15 cellular contexts compared by ENCODE assay signal in the genomic region with DNA sequence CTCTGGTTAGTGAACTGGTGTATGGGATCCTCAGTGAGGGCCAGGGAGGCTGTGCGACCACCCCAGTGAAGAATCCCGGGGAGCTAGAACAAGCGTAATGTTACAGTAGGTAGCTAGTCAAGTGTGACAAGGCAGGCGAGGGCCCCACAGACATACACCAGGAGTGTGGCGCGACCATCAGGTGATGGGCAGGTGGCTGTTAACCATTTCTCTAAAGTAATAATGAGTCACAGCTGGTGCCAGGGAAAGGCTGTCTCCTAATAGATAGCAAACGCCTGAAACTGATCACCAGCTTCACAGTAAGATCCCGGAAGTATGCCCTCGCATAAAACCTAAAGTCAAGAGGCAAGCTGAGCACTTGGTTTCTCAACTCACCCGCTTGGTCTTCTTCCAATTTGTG. TPM values are rescaled to one million over a fixed set of nuclear protein-coding genes. Genes with fewer than 3 reads are reported as not detected.
A peak's percentile ranks its signal among the peaks of the same experiment; 100 is the strongest.
DNase-seq lines count a peak whose midpoint lies in the region; ATAC-seq, FAIRE-seq and TF ChIP-seq lines count a peak whose summit lies in the region.
"Had no signal": no experiment of that assay in that cellular context is flagged by ENCODE, and none has a peak within 500 bp of the region (broad histone marks: within the 10 kb centered on the region; RNA-seq: fewer than 3 reads in every experiment).

No MANE protein-coding gene starts in this region.

- H3K36me3 Mint-ChIP-seq in dendritic cell treated with granulocyte-macrophage colony-stimulating factor and Interleukin-4, amounts not matched to agents 40 ng/mL and 50 ng/mL, for 4 days (ENCODE audit: low read depth) = no peaks in the 10 kb centered on the region

- no peak overlapping the region for H3K4me3 Mint-ChIP-seq in dendritic cell treated with granulocyte-macrophage colony-stimulating factor and Interleukin-4, amounts not matched to agents 40 ng/mL and 50 ng/mL, for 4 days
- H3K4me3 Mint-ChIP-seq: activated T-cell treated with anti-CD3 and anti-CD28 coated beads, Interleukin-2, amount 50 U/mL, for 72 hours; stimulated activated naive CD8-positive, alpha-beta T cell treated with anti-CD3 and anti-CD28 coated beads, Interleukin-15, Interleukin-2, amounts not matched to agents 100 ng/mL and 50 ng/mL, for 24 hours had no signal

- TF ChIP-seq CTCF in heart left ventricle (IDR thresholded peaks at IDR 0.05) = no peak
- TF ChIP-seq CTCF in thyroid gland (IDR thresholded peaks at IDR 0.05) = no peak
- no peak for TF ChIP-seq CTCF in foreskin keratinocyte (conservative IDR thresholded peaks at IDR 0.05)

- H3K9me3 ChIP-seq in heart left ventricle (no peaks in the 10 kb centered on the region), thyroid gland (no peaks in the 10 kb centered on the region)
- H3K9me3 ChIP-seq: prostate gland had no signal

- H3K4me1 ChIP-seq in heart left ventricle = peaks cover 2 to 78% (median 34%) of the 10 kb centered on the region in 12 donors
- H3K4me1 ChIP-seq in thyroid gland = peaks cover 43 to 60% of the 10 kb centered on the region in 2 donors
- peaks cover 14% of the 10 kb centered on the region for H3K4me1 ChIP-seq in foreskin keratinocyte

- ATAC-seq in heart left ventricle (no peak), left cardiac atrium (no peak), foreskin keratinocyte (no peak)
- ATAC-seq: activated T-cell treated with anti-CD3 and anti-CD28 coated beads, Interleukin-2, amount 50 U/mL, for 72 hours had no signal

- FAIRE-seq in frontal cortex (lab: Jason Lieb, UNC) = no peak

- no peaks in the 10 kb centered on the region for H3K9me3 Mint-ChIP-seq in dendritic cell treated with granulocyte-macrophage colony-stimulating factor and Interleukin-4, amounts not matched to agents 40 ng/mL and 50 ng/mL, for 4 days
- H3K9me3 Mint-ChIP-seq: activated T-cell treated with anti-CD3 and anti-CD28 coated beads, Interleukin-2, amount 50 U/mL, for 72 hours; stimulated activated naive CD8-positive, alpha-beta T cell treated with anti-CD3 and anti-CD28 coated beads, Interleukin-15, Interleukin-2, amounts not matched to agents 100 ng/mL and 50 ng/mL, for 24 hours had no signal

- intact Hi-C loops in heart left ventricle (cut with DNase I) (no loop called here), left cardiac atrium (cut with DNase I) (no loop called here), thyroid gland (cut with DNase I) (no loop called here)
- intact Hi-C loops in dendritic cell treated with granulocyte-macrophage colony-stimulating factor and Interleukin-4, amounts not matched to agents 40 ng/mL and 50 ng/mL, for 4 days (cut with micrococcal nuclease) = no loop called here

- peak overlapping the region in 9 of 12 donors; percentile 12 to 94 (median 59) for H3K27ac ChIP-seq in heart left ventricle
- peak overlapping the region; percentile 43 to 95 (median 65) for H3K27ac ChIP-seq in thyroid gland
- no peak overlapping the region for H3K27ac ChIP-seq in foreskin keratinocyte
- H3K27ac ChIP-seq: GM23248, prostate gland had no signal

- TF ChIP-seq POLR2A in heart left ventricle (IDR thresholded peaks at IDR 0.05) (no peak), thyroid gland (IDR thresholded peaks at IDR 0.05) (no peak)

- WGBS in heart left ventricle, 4 donors = 91 to 98% (median 96%) methylated on average over 10 of the region's 10 CpGs
- 59 to 64% methylated on average over 10 of the region's 10 CpGs for WGBS in thyroid gland, 2 donors

- H3K4me3 ChIP-seq in heart left ventricle (no peak overlapping the region), thyroid gland (replicated peaks in 1 of 3) (no peak overlapping the region)
- H3K4me3 ChIP-seq: GM23248, prostate gland had no signal

- H3K4me1 Mint-ChIP-seq in dendritic cell treated with granulocyte-macrophage colony-stimulating factor and Interleukin-4, amounts not matched to agents 40 ng/mL and 50 ng/mL, for 4 days (ENCODE audit: low read depth) = peaks cover 53% of the 10 kb centered on the region

- no peaks in the 10 kb centered on the region for H3K27me3 ChIP-seq in heart left ventricle
- H3K27me3 ChIP-seq in thyroid gland = no peaks in the 10 kb centered on the region
- H3K27me3 ChIP-seq in foreskin keratinocyte = no peaks in the 10 kb centered on the region

- DNase-seq in heart left ventricle (no peak), left cardiac atrium (no peak), NCI-H2029 (lab: John Stamatoyannopoulos, UW) (peak; percentile 73), thyroid gland (peak; percentile 44 to 46), frontal cortex (ENCODE audit: low spot score in 2 of 2) (no peak), DMS153 treated with DMSO at 0.1 percent for 48 hours (lab: John Stamatoyannopoulos, UW; ENCODE audit: unreplicated experiment) (no peak), foreskin keratinocyte (no peak)
- DNase-seq: activated CD4-positive, alpha-beta T cell treated with anti-CD3 and anti-CD28 coated beads, Interleukin-2, amount 50 U/mL, for 4 hours; activated T-cell treated with anti-CD3 and anti-CD28 coated beads, Interleukin-2, amount 50 U/mL, for 72 hours; caudate nucleus; GM23248; left ventricle myocardium superior had no signal

- H3K36me3 ChIP-seq in heart left ventricle (no peaks in the 10 kb centered on the region), thyroid gland (no peaks in the 10 kb centered on the region)
- H3K36me3 ChIP-seq: prostate gland had no signal

- H3K27me3 Mint-ChIP-seq in dendritic cell treated with granulocyte-macrophage colony-stimulating factor and Interleukin-4, amounts not matched to agents 40 ng/mL and 50 ng/mL, for 4 days = no peaks in the 10 kb centered on the region
- H3K27me3 Mint-ChIP-seq: stimulated activated naive CD8-positive, alpha-beta T cell treated with anti-CD3 and anti-CD28 coated beads, Interleukin-15, Interleukin-2, amounts not matched to agents 100 ng/mL and 50 ng/mL, for 24 hours had no signal

- H3K27ac Mint-ChIP-seq in dendritic cell treated with granulocyte-macrophage colony-stimulating factor and Interleukin-4, amounts not matched to agents 40 ng/mL and 50 ng/mL, for 4 days = peak overlapping the region; percentile 18
- H3K27ac Mint-ChIP-seq: activated T-cell treated with anti-CD3 and anti-CD28 coated beads, Interleukin-2, amount 50 U/mL, for 72 hours; stimulated activated naive CD8-positive, alpha-beta T cell treated with anti-CD3 and anti-CD28 coated beads, Interleukin-15, Interleukin-2, amounts not matched to agents 100 ng/mL and 50 ng/mL, for 24 hours had no signal

RNA-seq across cellular contexts. Expression of a gene that starts 40.5 kb away (rescaled TPM):
- 10 to 100 TPM in 4 of 9 donors, 1 to 10 TPM in 5; 7.1 to 18.2 (median 9.9) TPM for total RNA-seq in heart left ventricle
- 10 to 100 TPM in 1 of 2 donors, 1 to 10 TPM in 1; 4.8 to 15.9 TPM for polyA plus RNA-seq in heart left ventricle
- total RNA-seq in left cardiac atrium = 10 to 100 TPM in 1 of 2 donors, 1 to 10 TPM in 1; 9.6 to 10.1 TPM
- 10 to 100 TPM; 27.1 to 58.1 (median 31.3) TPM for total RNA-seq in thyroid gland
- 63.2 TPM for total RNA-seq in frontal cortex
- 15.3 and 20.1 TPM in 2 replicates for total RNA-seq in foreskin keratinocyte
- 9.6 and 12.2 TPM in 2 replicates for polyA plus RNA-seq in foreskin keratinocyte

Comparison
In these comparisons a context has a peak if more than half of its experiments do, and no peak if none do; other contexts are left out.
1. DNase-seq: peak in NCI-H2029 (single experiment) and thyroid gland (2 of 2); none in heart left ventricle (0 of 5), left cardiac atrium (single experiment), frontal cortex (0 of 2), DMS153 treated with DMSO at 0.1 percent for 48 hours (single experiment) and foreskin keratinocyte (0 of 2).